18 cellular contexts compared by ENCODE assay signal in genomic region chr22:48356731-48357130, GRCh38.
DNase-seq lines count a peak whose midpoint lies in the region; ATAC-seq, FAIRE-seq and TF ChIP-seq lines count a peak whose summit lies in the region.
"Had no signal": no experiment of that assay in that cellular context is flagged by ENCODE, and none has a peak within 500 bp of the region (broad histone marks: within the 10 kb centered on the region; RNA-seq: fewer than 3 reads in every experiment).

No MANE protein-coding gene starts in this region.

- no peak overlapping the region for H3K9ac ChIP-seq in kidney (ENCODE audit: low read length in 2 of 2)
- H3K9ac ChIP-seq: GM23248 had no signal

- H3K9me3 ChIP-seq in kidney (ENCODE audit: control insufficient read depth in 1 of 2, low read length in 2 of 2) (no peaks in the 10 kb centered on the region), sigmoid colon (no peaks in the 10 kb centered on the region)

- 80 to 85% methylated on average over 5 of the region's 5 CpGs for WGBS in sigmoid colon, 2 donors

- H3K36me3 ChIP-seq in H7 (replicated peaks; ENCODE audit: control insufficient read depth, insufficient read depth, low read length) (no peaks in the 10 kb centered on the region), kidney (ENCODE audit: control insufficient read depth in 1 of 2, insufficient read depth in 2 of 2, low read length in 2 of 2) (no peaks in the 10 kb centered on the region), sigmoid colon (no peaks in the 10 kb centered on the region)

- H3K27me3 ChIP-seq in H7 (ENCODE audit: control insufficient read depth, insufficient read depth, low read length) (no peaks in the 10 kb centered on the region), sigmoid colon (peaks cover 0 to 31% (median 11%) of the 10 kb centered on the region in 3 donors)

- ATAC-seq in GM19351 (IDR thresholded peaks at IDR 0.05; ENCODE audit: unreplicated experiment), result no peak
- ATAC-seq: HepG2 had no signal

- H3K4me1 ChIP-seq in kidney (ENCODE audit: control insufficient read depth in 1 of 2, insufficient read depth in 1 of 2, low read depth in 1 of 2, low read length in 2 of 2) (no peaks in the 10 kb centered on the region), sigmoid colon (no peaks in the 10 kb centered on the region)

- FAIRE-seq in kidney (lab: Jason Lieb, UNC), result no peak
- FAIRE-seq: A204.1, GM12892, HepG2 had no signal

- no peak overlapping the region for H3K27ac ChIP-seq in kidney (ENCODE audit: low read depth in 2 of 2, low read length in 2 of 2)
- H3K27ac ChIP-seq in sigmoid colon, result no peak overlapping the region
- H3K27ac ChIP-seq: C4-2B, GM23248 had no signal

- DNase-seq in GM13976 (ENCODE audit: low spot score) (no peak), H7 (peak; percentile 44), kidney (peak; percentile 54), sigmoid colon (peak; percentile 42), HCEC 1CT (no peak), ecto neural progenitor cell (ENCODE audit: low spot score) (no peak)
- DNase-seq: AML-193; CD4-positive, alpha-beta T cell; DMS153; DMS79; GDM1; GM23248; KBM-7 had no signal

- intact Hi-C loops in kidney (cut with DNase I), result no loop called here
- intact Hi-C loops in sigmoid colon (cut with DNase I), result no loop called here

- TF ChIP-seq CTCF in GM13976 (IDR thresholded peaks at IDR 0.05; ENCODE audit: borderline replicate concordance, control extremely low read depth, extremely low read depth, insufficient read depth, missing control alignments) (peak; percentile 3), kidney (IDR thresholded peaks at IDR 0.05; ENCODE audit: borderline replicate concordance, extremely low read depth, insufficient read depth) (no peak), sigmoid colon (IDR thresholded peaks at IDR 0.05) (no peak)

- in situ Hi-C loops in GM13976 (cut with MboI; ENCODE audit: low sequenced_read_pairs, unreplicated experiment), result no loop called here

- no peak overlapping the region for H3K4me3 ChIP-seq in H7 (ENCODE audit: insufficient read depth, low read depth, low read length)
- H3K4me3 ChIP-seq in kidney (ENCODE audit: low read length in 2 of 2), result no peak overlapping the region
- H3K4me3 ChIP-seq in sigmoid colon, result no peak overlapping the region
- H3K4me3 ChIP-seq: GM23248 had no signal

- no peak for TF ChIP-seq EP300 in sigmoid colon (IDR thresholded peaks at IDR 0.05)

- no peak for TF ChIP-seq POLR2A in sigmoid colon (IDR thresholded peaks at IDR 0.05)

Comparison
In these comparisons a context has a peak if more than half of its experiments do, and no peak if none do; other contexts are left out.
1. DNase-seq: peak in H7 (single experiment), kidney (single experiment) and sigmoid colon (single experiment); none in GM13976 (single experiment), HCEC 1CT (single experiment) and ecto neural progenitor cell (single experiment).